Comparison of ENCODE assay signal across 23 cellular contexts in genomic region chr6:168817558-168818159, GRCh38.
DNase-seq lines count a peak whose midpoint lies in the region; ATAC-seq, FAIRE-seq and TF ChIP-seq lines count a peak whose summit lies in the region.
"Had no signal": no experiment of that assay in that cellular context is flagged by ENCODE, and none has a peak within 500 bp of the region (broad histone marks: within the 10 kb centered on the region; RNA-seq: fewer than 3 reads in every experiment).

No MANE protein-coding gene starts in this region.

- H3K9me1 ChIP-seq in K562 (ENCODE audit: control insufficient read depth, insufficient read depth, low read length) = no peaks in the 10 kb centered on the region

- FAIRE-seq in A204.1 (lab: Jason Lieb, UNC) (peak; percentile 6), K562 (lab: Jason Lieb, UNC) (no peak), frontal cortex (lab: Jason Lieb, UNC) (peak; percentile 63), small intestine (lab: Jason Lieb, UNC) (peak; percentile 39)
- FAIRE-seq: D721Med, G401.6, GM12891, GM19239 had no signal

- H4K20me1 ChIP-seq in K562 (replicated peaks; ENCODE audit: control insufficient read depth, insufficient read depth, low read length) = no peaks in the 10 kb centered on the region
- H4K20me1 ChIP-seq: BLaER1 had no signal

- H3K36me3 Mint-ChIP-seq in activated CD8-positive, alpha-beta T cell treated with anti-CD3 and anti-CD28 coated beads for 36 hours (ENCODE audit: low read depth) = no peaks in the 10 kb centered on the region
- H3K36me3 Mint-ChIP-seq: CD14-positive monocyte; CD4-positive, CD25-positive, alpha-beta regulatory T cell; CD8-positive, alpha-beta T cell had no signal

- no peaks in the 10 kb centered on the region for H3K9me3 ChIP-seq in K562 (replicated peaks; ENCODE audit: control insufficient read depth, insufficient read depth, low read depth, low read length)
- H3K9me3 ChIP-seq in small intestine (ENCODE audit: control insufficient read depth, low read depth) = no peaks in the 10 kb centered on the region
- H3K9me3 ChIP-seq: BE2C had no signal

- H3K4me3 Mint-ChIP-seq in activated CD8-positive, alpha-beta T cell treated with anti-CD3 and anti-CD28 coated beads for 36 hours = no peak overlapping the region
- H3K4me3 Mint-ChIP-seq: CD14-positive monocyte; CD4-positive, CD25-positive, alpha-beta regulatory T cell; CD8-positive, alpha-beta T cell had no signal

- intact Hi-C loops in K562 (cut with micrococcal nuclease) = no loop called here
- intact Hi-C loops in activated CD8-positive, alpha-beta T cell treated with anti-CD3 and anti-CD28 coated beads for 36 hours (cut with micrococcal nuclease) = no loop called here

- in situ Hi-C loops in K562 (cut with MboI) = no loop called here

- CTCF ChIA-PET in K562 (lab: Yijun Ruan, JAX; ENCODE audit: low intra/inter-chr PET ratio) = no interaction called here
- CTCF ChIA-PET in activated CD8-positive, alpha-beta T cell treated with anti-CD3 and anti-CD28 coated beads for 36 hours (lab: Charles Lee) = no interaction called here

- peaks cover 2% of the 10 kb centered on the region for H3K9me3 Mint-ChIP-seq in activated CD8-positive, alpha-beta T cell treated with anti-CD3 and anti-CD28 coated beads for 36 hours

- no peak overlapping the region for H3K4me2 ChIP-seq in K562 (ENCODE audit: insufficient read depth, low read length)
- H3K4me2 ChIP-seq: BLaER1 had no signal

- no peaks in the 10 kb centered on the region for H3K4me1 Mint-ChIP-seq in activated CD8-positive, alpha-beta T cell treated with anti-CD3 and anti-CD28 coated beads for 36 hours (ENCODE audit: low read depth)
- H3K4me1 Mint-ChIP-seq: CD14-positive monocyte; CD4-positive, CD25-positive, alpha-beta regulatory T cell had no signal

- 0% methylated on average over 1 of the region's 1 CpG for WGBS in K562 (ENCODE audit: insufficient coverage, low coverage, missing lambda C conversion rate)
- 13 to 56% (median 36%) methylated on average over 1 of the region's 1 CpG for WGBS in small intestine, 3 donors

- no TSS peak for BruUV-seq in K562 (replicated peaks; lab: Mats Ljungman, UMichigan)

- H3K4me3 ChIP-seq in K562 (no peak overlapping the region), small intestine (ENCODE audit: low read depth in 1 of 2, low read length in 2 of 2) (no peak overlapping the region)
- H3K4me3 ChIP-seq: BLaER1 had no signal

- no peaks in the 10 kb centered on the region for H3K36me3 ChIP-seq in K562 (ENCODE audit: control insufficient read depth, insufficient read depth, low read length)
- no peaks in the 10 kb centered on the region for H3K36me3 ChIP-seq in small intestine (ENCODE audit: control insufficient read depth in 2 of 2, insufficient read depth in 2 of 2, low read length in 2 of 2)
- H3K36me3 ChIP-seq: BE2C, BLaER1 had no signal

- TF ChIP-seq POLR2A in K562 (conservative IDR thresholded peaks at IDR 0.05) = no peak

- peaks cover 8% of the 10 kb centered on the region for H3K27me3 Mint-ChIP-seq in activated CD8-positive, alpha-beta T cell treated with anti-CD3 and anti-CD28 coated beads for 36 hours

- no peak overlapping the region for H2AFZ ChIP-seq in K562 (ENCODE audit: low read depth, low read length)

- no peak overlapping the region for H3K9ac ChIP-seq in K562 (ENCODE audit: insufficient read depth in 1 of 2, low read depth in 2 of 2, low read length in 2 of 2)
- H3K9ac ChIP-seq: BLaER1 had no signal

- ATAC-seq in K562 = no peak
- ATAC-seq in activated CD8-positive, alpha-beta T cell treated with anti-CD3 and anti-CD28 coated beads for 36 hours = no peak
- ATAC-seq: CD8-positive, alpha-beta T cell had no signal

- no peaks in the 10 kb centered on the region for H3K79me2 ChIP-seq in K562 (ENCODE audit: control insufficient read depth, insufficient read depth, low read length)

- POLR2A ChIA-PET in K562 (lab: Yijun Ruan, JAX) = no interaction called here
- POLR2A ChIA-PET in activated CD8-positive, alpha-beta T cell treated with anti-CD3 and anti-CD28 coated beads for 36 hours (lab: Charles Lee) = no interaction called here

- H3K27ac Mint-ChIP-seq in activated CD8-positive, alpha-beta T cell treated with anti-CD3 and anti-CD28 coated beads for 36 hours = no peak overlapping the region
- H3K27ac Mint-ChIP-seq: CD14-positive monocyte; CD8-positive, alpha-beta T cell had no signal

- TF ChIP-seq RAD21 in K562 (CRISPR knock-in tag; conservative IDR thresholded peaks at IDR 0.05 in 1 of 2, IDR thresholded peaks at IDR 0.05 in 1 of 2) = no peak

- H3K27ac ChIP-seq in K562 (ENCODE audit: extremely low read depth, low read depth, low read length) (no peak overlapping the region), small intestine (ENCODE audit: low read depth in 1 of 2, low read length in 1 of 2) (no peak overlapping the region)
- H3K27ac ChIP-seq: 22Rv1, BLaER1 had no signal

- DNase-seq in K562 (ENCODE audit: extremely low read depth in 1 of 4, low spot score in 3 of 4) = no peak
- no peak for DNase-seq in frontal cortex (ENCODE audit: low spot score in 2 of 2)
- DNase-seq in small intestine = no peak
- no peak for DNase-seq in NCI-H128 (lab: John Stamatoyannopoulos, UW; ENCODE audit: unreplicated experiment)
- no peak for DNase-seq in stimulated activated CD4-positive, alpha-beta T cell treated with anti-CD3 and anti-CD28 coated beads, Interleukin-4, amount 100 ng/mL, for 24 hours
- DNase-seq in activated CD8-positive, alpha-beta T cell treated with anti-CD3 and anti-CD28 coated beads for 36 hours = no peak
- DNase-seq: ACHN; BE2C; C1 segment of cervical spinal cord; Caco-2; Calu3; CD4-positive, CD25-positive, alpha-beta regulatory T cell; CD8-positive, alpha-beta T cell; DMS79 treated with DMSO at 0.1 percent for 48 hours; GF-D8 had no signal

- no peak for TF ChIP-seq EP300 in K562 (IDR thresholded peaks at IDR 0.05; ENCODE audit: low read length)

- no peak for TF ChIP-seq CTCF in K562 (IDR thresholded peaks at IDR 0.05 in 2 of 3, conservative IDR thresholded peaks at IDR 0.05 in 1 of 3; ENCODE audit: insufficient read depth in 2 of 3, low read depth in 1 of 3, low read length in 3 of 3)
- no peak for TF ChIP-seq CTCF in activated CD8-positive, alpha-beta T cell treated with anti-CD3 and anti-CD28 coated beads for 36 hours (IDR thresholded peaks at IDR 0.05)

- H3K4me1 ChIP-seq in K562 (replicated peaks in 1 of 2; ENCODE audit: control insufficient read depth in 2 of 2, insufficient read depth in 2 of 2, low read length in 2 of 2) = no peaks in the 10 kb centered on the region
- no peaks in the 10 kb centered on the region for H3K4me1 ChIP-seq in small intestine (ENCODE audit: control insufficient read depth in 2 of 2, insufficient read depth in 1 of 2, low read depth in 1 of 2, low read length in 1 of 2)
- H3K4me1 ChIP-seq: BE2C, BLaER1, Caco-2 had no signal

- H3K27me3 ChIP-seq in K562 (ENCODE audit: control insufficient read depth in 2 of 2, insufficient read depth in 2 of 2, low read length in 2 of 2) (peaks cover 13 to 16% of the 10 kb centered on the region in 2 experiments; a peak in 3 of 5 replicates), small intestine (ENCODE audit: control insufficient read depth in 2 of 2, insufficient read depth in 2 of 2, low read length in 2 of 2) (no peaks in the 10 kb centered on the region)
- H3K27me3 ChIP-seq: BE2C, BLaER1 had no signal

TF ChIP-seq in K562, 482 proteins besides CTCF, POLR2A, EP300 and RAD21:
- TF ChIP-seq GABPB2 (CRISPR knock-in tag; conservative IDR thresholded peaks at IDR 0.05) = no peak
- peak; percentile 88 for TF ChIP-seq ZNF507 (tag; conservative IDR thresholded peaks at IDR 0.05)
